22 cellular contexts compared by ENCODE assay signal in the genomic region with DNA sequence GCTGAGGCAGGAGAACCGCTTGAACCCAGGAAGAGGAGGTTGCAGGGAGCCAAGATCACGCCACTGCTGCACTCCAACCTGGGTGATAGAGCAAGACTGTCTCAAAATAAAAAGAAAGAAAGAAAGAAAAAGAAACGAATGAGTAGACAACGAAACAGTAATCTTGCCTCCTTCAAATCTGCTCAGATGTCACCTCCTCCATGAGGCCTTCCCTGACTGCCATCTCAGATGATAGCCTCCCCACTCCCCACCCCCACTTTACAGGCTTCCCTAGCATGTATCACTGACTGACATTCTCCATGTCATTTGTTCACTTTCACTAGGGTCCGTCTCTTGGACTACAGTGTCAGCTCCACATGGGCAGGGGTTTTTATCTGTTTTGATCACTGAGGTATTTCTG. TPM values are rescaled to one million over a fixed set of nuclear protein-coding genes. Genes with fewer than 3 reads are reported as not detected.
DNase-seq lines count a peak whose midpoint lies in the region; ATAC-seq, FAIRE-seq and TF ChIP-seq lines count a peak whose summit lies in the region.
"Had no signal": no experiment of that assay in that cellular context is flagged by ENCODE, and none has a peak within 500 bp of the region (broad histone marks: within the 10 kb centered on the region; RNA-seq: fewer than 3 reads in every experiment).

No MANE protein-coding gene starts in this region.

- intact Hi-C loops in HepG2 (cut with micrococcal nuclease; ENCODE audit: unreplicated experiment) = no loop called here
- intact Hi-C loops in right lobe of liver (cut with DNase I) = no loop called here
- intact Hi-C loops in K562 (cut with micrococcal nuclease) = no loop called here
- intact Hi-C loops in lower leg skin (cut with DNase I; ENCODE audit: low total_unique reads) = no loop called here

- TF ChIP-seq RAD21 in HepG2 (CRISPR knock-in tag; IDR thresholded peaks at IDR 0.05) (no peak), K562 (CRISPR knock-in tag; conservative IDR thresholded peaks at IDR 0.05 in 1 of 2, IDR thresholded peaks at IDR 0.05 in 1 of 2) (no peak)

- POLR2A ChIA-PET in HepG2 (lab: Yijun Ruan, JAX) = no interaction called here
- POLR2A ChIA-PET in K562 (lab: Yijun Ruan, JAX) = interaction anchor here (0.6 kb wide), 1 partner anchor 115 kb away, joined by 6 read pairs; no protein-coding TSS in a partner anchor

- no peaks in the 10 kb centered on the region for H3K36me3 Mint-ChIP-seq in nephron (ENCODE audit: low read depth)
- H3K36me3 Mint-ChIP-seq: CD4-positive, alpha-beta memory T cell had no signal

- H2AFZ ChIP-seq in HepG2 (ENCODE audit: low read length) (no peak overlapping the region), K562 (ENCODE audit: low read depth, low read length) (no peak overlapping the region)
- H2AFZ ChIP-seq: GM23248 had no signal

- peak overlapping the region in 2 of 3 experiments; percentile 63 to 71 for H3K27ac Mint-ChIP-seq in nephron

- H4K20me1 ChIP-seq in HepG2 (ENCODE audit: insufficient read depth, low read length) (no peaks in the 10 kb centered on the region), K562 (replicated peaks; ENCODE audit: control insufficient read depth, insufficient read depth, low read length) (no peaks in the 10 kb centered on the region)

- H3K27me3 Mint-ChIP-seq in nephron (ENCODE audit: low read depth) = peaks cover 23% of the 10 kb centered on the region
- H3K27me3 Mint-ChIP-seq: CD4-positive, alpha-beta memory T cell had no signal

- H3K79me2 ChIP-seq in HepG2 (ENCODE audit: insufficient read depth, low read length) = no peaks in the 10 kb centered on the region
- peaks cover 17% of the 10 kb centered on the region for H3K79me2 ChIP-seq in K562 (ENCODE audit: control insufficient read depth, insufficient read depth, low read length)

- no peak overlapping the region for H3K9ac ChIP-seq in HepG2 (ENCODE audit: insufficient read depth, low read depth, low read length)
- H3K9ac ChIP-seq in K562 (ENCODE audit: insufficient read depth in 1 of 2, low read depth in 2 of 2, low read length in 2 of 2) = no peak overlapping the region
- H3K9ac ChIP-seq: GM23248 had no signal

- H3K27ac ChIP-seq in HepG2 (ENCODE audit: extremely low read length, insufficient read depth, low read length) (no peak overlapping the region), right lobe of liver (no peak overlapping the region), K562 (ENCODE audit: extremely low read depth, low read depth, low read length) (no peak overlapping the region)
- H3K27ac ChIP-seq: GM23248 had no signal

- TF ChIP-seq CTCF in HepG2 (CRISPR knock-in tag; IDR thresholded peaks at IDR 0.05) (no peak), right lobe of liver (IDR thresholded peaks at IDR 0.05) (no peak), K562 (IDR thresholded peaks at IDR 0.05 in 2 of 3, conservative IDR thresholded peaks at IDR 0.05 in 1 of 3; ENCODE audit: insufficient read depth in 2 of 3, low read depth in 1 of 3, low read length in 3 of 3) (no peak), nephron (IDR thresholded peaks at IDR 0.05; ENCODE audit: unreplicated experiment in 3 of 3) (no peak), lower leg skin (IDR thresholded peaks at IDR 0.05) (no peak)

- TF ChIP-seq POLR2A in HepG2 (IDR thresholded peaks at IDR 0.05; ENCODE audit: insufficient read depth in 1 of 2, low read depth in 2 of 2, low read length in 2 of 2) (no peak), right lobe of liver (IDR thresholded peaks at IDR 0.05) (no peak), K562 (conservative IDR thresholded peaks at IDR 0.05) (no peak), lower leg skin (IDR thresholded peaks at IDR 0.05) (no peak)

- DNase-seq in HepG2 (ENCODE audit: low spot score) (no peak), right lobe of liver (no peak), K562 (ENCODE audit: extremely low read depth in 1 of 4, low spot score in 3 of 4) (no peak), GM19238 (ENCODE audit: insufficient read length, low spot score) (no peak), lower leg skin (ENCODE audit: low spot score in 2 of 2) (no peak), NCI-H2081 (lab: John Stamatoyannopoulos, UW) (no peak)
- DNase-seq: 8988T; Calu3; CD4-positive, alpha-beta memory T cell; COR-L47; DMS53; DMS79 treated with DMSO at 0.1 percent for 48 hours; GF-D8; GM23248; H7; HCEC 1CT had no signal

- H3K4me3 ChIP-seq in HepG2 (replicated peaks in 1 of 3; ENCODE audit: insufficient read depth in 1 of 3, low read depth in 2 of 3, low read length in 3 of 3) (no peak overlapping the region), right lobe of liver (no peak overlapping the region), K562 (no peak overlapping the region), lower leg skin (ENCODE audit: low read depth, poor library complexity, severe bottlenecking) (no peak overlapping the region)
- H3K4me3 ChIP-seq: GM23248 had no signal

- ATAC-seq in HepG2 (no peak), right lobe of liver (no peak), K562 (no peak)

- peaks cover 54% of the 10 kb centered on the region for H3K4me1 Mint-ChIP-seq in nephron

- peaks cover 14% of the 10 kb centered on the region for H3K4me1 ChIP-seq in HepG2 (ENCODE audit: insufficient read depth, low read length)
- no peaks in the 10 kb centered on the region for H3K4me1 ChIP-seq in right lobe of liver
- H3K4me1 ChIP-seq in K562 (replicated peaks in 1 of 2; ENCODE audit: control insufficient read depth in 2 of 2, insufficient read depth in 2 of 2, low read length in 2 of 2) = peaks cover 43 to 62% of the 10 kb centered on the region in 2 experiments

- FAIRE-seq in HepG2 (lab: Jason Lieb, UNC) (peak; percentile 32), K562 (lab: Jason Lieb, UNC) (no peak)
- FAIRE-seq: GM19239, H1 had no signal

- TF ChIP-seq EP300 in HepG2 (IDR thresholded peaks at IDR 0.05; ENCODE audit: low read depth in 2 of 2, low read length in 2 of 2) = no peak
- TF ChIP-seq EP300 in HepG2 (CRISPR knock-in tag; IDR thresholded peaks at IDR 0.05; ENCODE audit: borderline replicate concordance) = no peak
- TF ChIP-seq EP300 in K562 (IDR thresholded peaks at IDR 0.05; ENCODE audit: low read length) = no peak

- no peaks in the 10 kb centered on the region for H3K36me3 ChIP-seq in HepG2 (replicated peaks in 1 of 2; ENCODE audit: control insufficient read depth in 1 of 2, insufficient read depth in 2 of 2, low read length in 2 of 2)
- no peaks in the 10 kb centered on the region for H3K36me3 ChIP-seq in right lobe of liver
- no peaks in the 10 kb centered on the region for H3K36me3 ChIP-seq in K562 (ENCODE audit: control insufficient read depth, insufficient read depth, low read length)

- H3K4me2 ChIP-seq in HepG2 (ENCODE audit: low read depth, low read length) (no peak overlapping the region), K562 (ENCODE audit: insufficient read depth, low read length) (no peak overlapping the region)

- in situ Hi-C loops in HepG2 (cut with HindIII; ENCODE audit: extremely low pct_ligation_motif_present, low pct_unique_long_range_greater_than_20kb) (no loop called here), K562 (cut with MboI) (loop anchor here (25.0 kb wide), 1 partner anchor 1050 kb away; no protein-coding TSS in a partner anchor)

- BruUV-seq in HepG2 (replicated peaks; lab: Mats Ljungman, UMichigan) (no TSS peak), K562 (replicated peaks; lab: Mats Ljungman, UMichigan) (no TSS peak)

- H3K9me3 Mint-ChIP-seq in nephron = no peaks in the 10 kb centered on the region
- H3K9me3 Mint-ChIP-seq: CD4-positive, alpha-beta memory T cell had no signal

- H3K9me3 ChIP-seq in HepG2 (ENCODE audit: low read length) (no peaks in the 10 kb centered on the region), right lobe of liver (no peaks in the 10 kb centered on the region), K562 (replicated peaks; ENCODE audit: control insufficient read depth, insufficient read depth, low read depth, low read length) (no peaks in the 10 kb centered on the region; the same call in 1 of the 2 replicates)

- H3K4me3 Mint-ChIP-seq in nephron = no peak overlapping the region
- H3K4me3 Mint-ChIP-seq: CD4-positive, alpha-beta memory T cell had no signal

- peaks cover 8 to 85% of the 10 kb centered on the region in 2 experiments for H3K27me3 ChIP-seq in HepG2 (ENCODE audit: control insufficient read depth in 1 of 2, insufficient read depth in 2 of 2, low read length in 2 of 2)
- no peaks in the 10 kb centered on the region for H3K27me3 ChIP-seq in right lobe of liver
- no peaks in the 10 kb centered on the region for H3K27me3 ChIP-seq in K562 (ENCODE audit: control insufficient read depth in 2 of 2, insufficient read depth in 2 of 2, low read length in 2 of 2)

- 32% methylated on average over 5 of the region's 5 CpGs for WGBS in HepG2 (ENCODE audit: low lambda C conversion rate)
- 72% methylated on average over 4 of the region's 5 CpGs for WGBS in right lobe of liver (ENCODE audit: insufficient coverage, low coverage, low lambda C conversion rate, missing lambda C conversion rate)
- 75% methylated on average over 5 of the region's 5 CpGs for WGBS in K562 (ENCODE audit: insufficient coverage, low coverage, missing lambda C conversion rate)
- 89 to 91% methylated on average over 5 of the region's 5 CpGs for WGBS in lower leg skin, 2 donors

- CTCF ChIA-PET in HepG2 (lab: Yijun Ruan, JAX; ENCODE audit: low intra/inter-chr PET ratio, low total read pairs) = no interaction called here
- CTCF ChIA-PET in K562 (lab: Yijun Ruan, JAX; ENCODE audit: low intra/inter-chr PET ratio) = no interaction called here

- no peaks in the 10 kb centered on the region for H3K9me1 ChIP-seq in K562 (ENCODE audit: control insufficient read depth, insufficient read depth, low read length)

RNA-seq across cellular contexts. Expression of a gene that starts 36.4 kb away (rescaled TPM):
- 0.02 TPM in 1 of 2 replicates, not detected in the other for total RNA-seq in HepG2 (2016; rRNA removed; fragmentation: Illumina TruSeq; extraction: Trizol)
- total RNA-seq in HepG2 (2016; cell fraction: cytosol; rRNA removed; fragmentation: Illumina TruSeq; extraction: Trizol; ENCODE audit: low read depth) = not detected in 2 replicates
- 0.03 and 0.04 TPM in 2 replicates for total RNA-seq in HepG2 (2016; cell fraction: insoluble cytoplasmic fraction; rRNA removed; fragmentation: Illumina TruSeq; extraction: Trizol)
- total RNA-seq in HepG2 (2016; cell fraction: membrane; rRNA removed; fragmentation: Illumina TruSeq; extraction: Trizol) = not detected in 2 replicates
- 0.12 TPM in 1 of 2 replicates, not detected in the other for total RNA-seq in HepG2 (2016; cell fraction: nucleus; rRNA removed; fragmentation: Illumina TruSeq; extraction: Trizol)
- 0.04 and 0.05 TPM in 2 replicates for polyA plus RNA-seq in HepG2 (2011; rRNA removed)
- 0.01 TPM in 1 of 2 replicates, not detected in the other for polyA plus RNA-seq in HepG2 (2011; cell fraction: cytosol; rRNA removed)
- polyA plus RNA-seq in HepG2 (2011; cell fraction: nucleus; rRNA removed) = 0.24 and 0.29 TPM in 2 replicates
- 0.03 and 0.08 TPM in 2 replicates for polyA plus RNA-seq in HepG2 (2012)
- polyA plus RNA-seq in HepG2 (2016; cell fraction: cytosol; fragmentation: Illumina TruSeq; extraction: Trizol; ENCODE audit: low read depth) = not detected in 2 replicates
- not detected in 2 replicates for polyA plus RNA-seq in HepG2 (2016; cell fraction: insoluble cytoplasmic fraction; fragmentation: Illumina TruSeq; extraction: Trizol; ENCODE audit: low read depth)
- 0.06 TPM in 1 of 2 replicates, not detected in the other for polyA plus RNA-seq in HepG2 (2016; cell fraction: membrane; fragmentation: Illumina TruSeq; extraction: Trizol; ENCODE audit: low read depth)
- not detected in 2 replicates for polyA plus RNA-seq in HepG2 (2016; cell fraction: nucleus; fragmentation: Illumina TruSeq; extraction: Trizol; ENCODE audit: insufficient read depth, low read depth)
- 0.18 TPM in 1 of 2 replicates, not detected in the other for polyA minus RNA-seq in HepG2 (2011; rRNA and poly(A)+ RNA removed; ENCODE audit: low replicate concordance)
- polyA minus RNA-seq in HepG2 (2011; cell fraction: cytosol; rRNA and poly(A)+ RNA removed) = not detected in 2 replicates
- 0.12 and 0.13 TPM in 2 replicates for polyA minus RNA-seq in HepG2 (2011; cell fraction: nucleus; rRNA and poly(A)+ RNA removed)
- total RNA-seq in right lobe of liver = not detected
- total RNA-seq in K562 (2011; cell fraction: chromatin; rRNA removed; ENCODE audit: low replicate concordance) = 15.7 and 23.6 TPM in 2 replicates
- 8.0 and 10.7 TPM in 2 replicates for total RNA-seq in K562 (2011; cell fraction: nucleolus; rRNA removed)
- total RNA-seq in K562 (2011; cell fraction: nucleoplasm; rRNA removed) = 19.4 and 25.1 TPM in 2 replicates
- 0.68 and 0.78 TPM in 2 replicates for total RNA-seq in K562 (2014; rRNA removed)
- 0.48 and 0.62 TPM in 2 replicates for total RNA-seq in K562 (2014; rRNA removed; fragmentation: Illumina TruSeq; extraction: Trizol)
- 0.57 and 0.58 TPM in 2 replicates for total RNA-seq in K562 (2015; rRNA removed; fragmentation: Illumina TruSeq; extraction: Trizol)
- total RNA-seq in K562 (2021) = 2.0 and 2.4 TPM in 2 replicates
- polyA plus RNA-seq in K562 (2011; rRNA removed) = 0.52 and 1.5 TPM in 2 replicates
- polyA plus RNA-seq in K562 (2011; cell fraction: cytosol; rRNA removed) = 0.60 and 1.3 TPM in 2 replicates
- polyA plus RNA-seq in K562 (2011; cell fraction: nucleus; rRNA removed) = 3.0 and 4.6 TPM in 2 replicates
- 0.73 and 1.5 TPM in 2 replicates for polyA plus RNA-seq in K562 (2012)
- 0.58 and 0.68 TPM in 2 replicates for polyA plus RNA-seq in K562 (2014; fragmentation: Illumina TruSeq; extraction: Trizol)
- polyA plus RNA-seq in K562 (2014; fragmentation: Nextera tagmentation; extraction: Ambion mirVana) = under 1 TPM; 0.56 to 0.69 TPM
- 2.0 and 2.3 TPM in 2 replicates for polyA plus RNA-seq in K562 (2014; rRNA removed)
- polyA minus RNA-seq in K562 (2011; rRNA and poly(A)+ RNA removed) = 0.21 and 0.72 TPM in 2 replicates
- polyA minus RNA-seq in K562 (2011; cell fraction: cytosol; rRNA and poly(A)+ RNA removed) = 0.64 TPM in 1 of 2 replicates, not detected in the other
- polyA minus RNA-seq in K562 (2011; cell fraction: nucleus; rRNA and poly(A)+ RNA removed) = 0.81 and 4.7 TPM in 2 replicates
- under 1 TPM in 3 of 4 donors, not detected in 1; 0.13 to 0.20 (median 0.13) TPM for total RNA-seq in lower leg skin
- total RNA-seq: A673, Calu3, Daoy, G401, GM23248, H1 had no signal
- polyA plus RNA-seq: CD4-positive, alpha-beta memory T cell; GM23248 had no signal

RNA-seq across cellular contexts. Expression of a gene that starts 52.2 kb away (rescaled TPM):
- total RNA-seq in HepG2 (2016; rRNA removed; fragmentation: Illumina TruSeq; extraction: Trizol) = 16.6 and 16.9 TPM in 2 replicates
- total RNA-seq in HepG2 (2016; cell fraction: cytosol; rRNA removed; fragmentation: Illumina TruSeq; extraction: Trizol; ENCODE audit: low read depth) = 19.2 and 19.4 TPM in 2 replicates
- total RNA-seq in HepG2 (2016; cell fraction: insoluble cytoplasmic fraction; rRNA removed; fragmentation: Illumina TruSeq; extraction: Trizol) = 14.6 and 17.1 TPM in 2 replicates
- 21.3 and 24.1 TPM in 2 replicates for total RNA-seq in HepG2 (2016; cell fraction: membrane; rRNA removed; fragmentation: Illumina TruSeq; extraction: Trizol)
- 21.2 and 22.3 TPM in 2 replicates for total RNA-seq in HepG2 (2016; cell fraction: nucleus; rRNA removed; fragmentation: Illumina TruSeq; extraction: Trizol)
- polyA plus RNA-seq in HepG2 (2011; rRNA removed) = 35.4 and 38.7 TPM in 2 replicates
- polyA plus RNA-seq in HepG2 (2011; cell fraction: cytosol; rRNA removed) = 16.5 and 20.9 TPM in 2 replicates
- polyA plus RNA-seq in HepG2 (2011; cell fraction: nucleus; rRNA removed) = 91.0 and 107 TPM in 2 replicates
- 36.0 and 39.2 TPM in 2 replicates for polyA plus RNA-seq in HepG2 (2012)
- 35.0 and 39.6 TPM in 2 replicates for polyA plus RNA-seq in HepG2 (2016; cell fraction: cytosol; fragmentation: Illumina TruSeq; extraction: Trizol; ENCODE audit: low read depth)
- 21.6 and 26.9 TPM in 2 replicates for polyA plus RNA-seq in HepG2 (2016; cell fraction: insoluble cytoplasmic fraction; fragmentation: Illumina TruSeq; extraction: Trizol; ENCODE audit: low read depth)
- polyA plus RNA-seq in HepG2 (2016; cell fraction: membrane; fragmentation: Illumina TruSeq; extraction: Trizol; ENCODE audit: low read depth) = 31.2 and 32.6 TPM in 2 replicates
- polyA plus RNA-seq in HepG2 (2016; cell fraction: nucleus; fragmentation: Illumina TruSeq; extraction: Trizol; ENCODE audit: insufficient read depth, low read depth) = 57.5 and 60.6 TPM in 2 replicates
- 6.7 and 47.8 TPM in 2 replicates for polyA minus RNA-seq in HepG2 (2011; rRNA and poly(A)+ RNA removed; ENCODE audit: low replicate concordance)
- polyA minus RNA-seq in HepG2 (2011; cell fraction: cytosol; rRNA and poly(A)+ RNA removed) = 28.0 and 37.6 TPM in 2 replicates
- 30.5 and 30.6 TPM in 2 replicates for polyA minus RNA-seq in HepG2 (2011; cell fraction: nucleus; rRNA and poly(A)+ RNA removed)
- 1 to 10 TPM; 4.3 to 6.5 (median 5.7) TPM for total RNA-seq in right lobe of liver
- 83.7 and 101 TPM in 2 replicates for total RNA-seq in K562 (2011; cell fraction: chromatin; rRNA removed; ENCODE audit: low replicate concordance)
- 37.2 and 38.4 TPM in 2 replicates for total RNA-seq in K562 (2011; cell fraction: nucleolus; rRNA removed)
- 54.0 and 63.1 TPM in 2 replicates for total RNA-seq in K562 (2011; cell fraction: nucleoplasm; rRNA removed)
- total RNA-seq in K562 (2014; rRNA removed) = 14.8 and 17.9 TPM in 2 replicates
- 9.7 and 10.6 TPM in 2 replicates for total RNA-seq in K562 (2014; rRNA removed; fragmentation: Illumina TruSeq; extraction: Trizol)
- total RNA-seq in K562 (2015; rRNA removed; fragmentation: Illumina TruSeq; extraction: Trizol) = 13.8 and 14.1 TPM in 2 replicates
- total RNA-seq in K562 (2021) = 33.2 and 36.2 TPM in 2 replicates
- 11.6 and 15.4 TPM in 2 replicates for polyA plus RNA-seq in K562 (2011; rRNA removed)
- polyA plus RNA-seq in K562 (2011; cell fraction: cytosol; rRNA removed) = 9.9 and 14.8 TPM in 2 replicates
- polyA plus RNA-seq in K562 (2011; cell fraction: nucleus; rRNA removed) = 42.8 and 74.6 TPM in 2 replicates
- 15.9 and 17.9 TPM in 2 replicates for polyA plus RNA-seq in K562 (2012)
- polyA plus RNA-seq in K562 (2014; fragmentation: Illumina TruSeq; extraction: Trizol) = 14.8 and 16.0 TPM in 2 replicates
- 1 to 10 TPM; 5.1 to 6.6 TPM for polyA plus RNA-seq in K562 (2014; fragmentation: Nextera tagmentation; extraction: Ambion mirVana)
- 13.6 and 15.9 TPM in 2 replicates for polyA plus RNA-seq in K562 (2014; rRNA removed)
- polyA minus RNA-seq in K562 (2011; rRNA and poly(A)+ RNA removed) = 10.1 and 11.5 TPM in 2 replicates
- 15.5 and 25.2 TPM in 2 replicates for polyA minus RNA-seq in K562 (2011; cell fraction: cytosol; rRNA and poly(A)+ RNA removed)
- polyA minus RNA-seq in K562 (2011; cell fraction: nucleus; rRNA and poly(A)+ RNA removed) = 17.2 and 19.1 TPM in 2 replicates
- total RNA-seq in lower leg skin = 10 to 100 TPM in 1 of 4 donors, 1 to 10 TPM in 3; 4.6 to 10.4 (median 7.0) TPM
